Comparison of ENCODE assay signal across 2 cellular contexts in genomic region chr17:50531428-50532025, GRCh38.
TF ChIP-seq lines count a peak whose summit lies in the region.

No MANE protein-coding gene starts in this region.

TF ChIP-seq in HCT116, 20 proteins besides CTCF, POLR2A, EP300 and RAD21:
- TF ChIP-seq CEBPB (IDR thresholded peaks at IDR 0.05; ENCODE audit: low read depth) (no peak), ZBTB33 (IDR thresholded peaks at IDR 0.05; ENCODE audit: extremely low read depth, insufficient replicate concordance, low read length) (no peak), CBX3 (IDR thresholded peaks at IDR 0.05; ENCODE audit: low read depth) (no peak), ATF3 (IDR thresholded peaks at IDR 0.05) (no peak), ZFX (IDR thresholded peaks at IDR 0.05) (no peak), EGR1 (IDR thresholded peaks at IDR 0.05; ENCODE audit: low read depth) (no peak), FOSL1 (IDR thresholded peaks at IDR 0.05; ENCODE audit: low read depth) (no peak), EZH2 (IDR thresholded peaks at IDR 0.05) (no peak), POLR2AphosphoS5 (IDR thresholded peaks at IDR 0.05; ENCODE audit: low read depth, low read length) (no peak), SP1 (IDR thresholded peaks at IDR 0.05; ENCODE audit: low read depth) (no peak), YY1 (IDR thresholded peaks at IDR 0.05; ENCODE audit: extremely low read depth, insufficient replicate concordance, low read depth, low read length) (no peak), ELF1 (IDR thresholded peaks at IDR 0.05; ENCODE audit: borderline replicate concordance, low read depth) (no peak), TCF7L2 (IDR thresholded peaks at IDR 0.05; ENCODE audit: borderline replicate concordance, extremely low read depth, insufficient read depth, insufficient read length) (no peak), EZH2phosphoT487 (IDR thresholded peaks at IDR 0.05; ENCODE audit: borderline replicate concordance) (no peak)

TF ChIP-seq in WTC11, 78 proteins besides CTCF, POLR2A, EP300 and RAD21:
- no peak for TF ChIP-seq IRF2 (CRISPR knock-in tag; IDR thresholded peaks at IDR 0.05; ENCODE audit: borderline replicate concordance, low read depth)
- peak; percentile 62; the same call in 1 of the 2 replicates for TF ChIP-seq PRDM15 (CRISPR knock-in tag; IDR thresholded peaks at IDR 0.05)
TF ChIP-seq in WTC11: peak in this region for 1.
